In genomic region chr3:129388791-129389571, GRCh38 we compare ENCODE assay signal across 1 cellular context.
TF ChIP-seq lines count a peak whose summit lies in the region.

No MANE protein-coding gene starts in this region.

TF ChIP-seq in SK-N-SH, 30 proteins besides CTCF, POLR2A, EP300 and RAD21:
- peak; percentile 23; the same call in 1 of the 2 replicates for TF ChIP-seq JUND (IDR thresholded peaks at IDR 0.05)
- peak; percentile 29; the same call in 1 of the 2 replicates for TF ChIP-seq FOSL2 (IDR thresholded peaks at IDR 0.05; ENCODE audit: borderline replicate concordance, low read depth)
- peak; percentile 11; the same call in 1 of the 2 replicates for TF ChIP-seq TCF12 (IDR thresholded peaks at IDR 0.05)
